Comparison of ENCODE assay signal across 19 cellular contexts in the genomic region with DNA sequence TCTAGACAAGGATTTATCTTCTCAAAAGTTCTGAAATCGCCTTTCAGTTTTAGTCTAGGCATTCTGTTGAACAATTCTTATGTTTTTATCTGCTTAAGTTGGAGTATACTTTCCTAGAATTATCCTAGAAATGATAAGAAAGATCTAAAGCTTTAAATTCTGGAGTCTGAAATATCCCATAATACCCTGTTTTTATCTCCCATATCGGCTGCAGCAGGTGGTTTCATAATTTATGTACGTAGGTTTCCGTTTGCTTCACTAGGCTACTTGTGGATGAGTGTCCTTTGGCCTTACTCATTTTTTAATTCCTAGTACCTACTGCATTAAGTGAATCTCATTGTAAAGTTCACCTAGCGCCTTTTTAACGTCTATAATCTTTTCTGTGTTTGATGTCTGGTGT. TPM values are rescaled to one million over a fixed set of nuclear protein-coding genes. Genes with fewer than 3 reads are reported as not detected.
DNase-seq lines count a peak whose midpoint lies in the region; ATAC-seq and TF ChIP-seq lines count a peak whose summit lies in the region.
"Had no signal": no experiment of that assay in that cellular context is flagged by ENCODE, and none has a peak within 500 bp of the region (broad histone marks: within the 10 kb centered on the region; RNA-seq: fewer than 3 reads in every experiment).

No MANE protein-coding gene starts in this region.

- H3K9me3 Mint-ChIP-seq in activated T-cell treated with anti-CD3 and anti-CD28 coated beads, Interleukin-2, amount 50 U/mL, for 72 hours, result peaks cover 0 to 3% of the 10 kb centered on the region in 2 donors
- peaks cover 0 to 4% (median 2%) of the 10 kb centered on the region in 8 donors for H3K9me3 Mint-ChIP-seq in CD4-positive, alpha-beta memory T cell
- H3K9me3 Mint-ChIP-seq in activated B cell treated with CpG ODN at 0.5 μM for 24 hours, result no peaks in the 10 kb centered on the region

- H3K27me3 Mint-ChIP-seq in activated T-cell treated with anti-CD3 and anti-CD28 coated beads, Interleukin-2, amount 50 U/mL, for 72 hours (ENCODE audit: low read depth), result no peaks in the 10 kb centered on the region
- H3K27me3 Mint-ChIP-seq in CD4-positive, alpha-beta memory T cell, result no peaks in the 10 kb centered on the region
- H3K27me3 Mint-ChIP-seq in activated B cell treated with CpG ODN at 0.5 μM for 24 hours, result no peaks in the 10 kb centered on the region

- POLR2A ChIA-PET in CD4-positive, alpha-beta memory T cell (lab: Charles Lee; ENCODE audit: partially characterized antibody), result interaction anchor here (1.0 to 1.2 kb wide), 2 partner anchors 8 to 90 kb away, joined by 3 read pairs; no protein-coding TSS in a partner anchor
- POLR2A ChIA-PET in activated B cell treated with CpG ODN at 0.5 μM for 24 hours (lab: Charles Lee), result interaction anchor here (1.5 kb wide), 1 partner anchor 11 kb away, joined by 4 read pairs; no protein-coding TSS in a partner anchor

- ATAC-seq in activated T-cell treated with anti-CD3 and anti-CD28 coated beads, Interleukin-2, amount 50 U/mL, for 72 hours (replicated peaks in 1 of 2), result peak in 1 of 2 donors; percentile 61
- ATAC-seq in activated B cell treated with CpG ODN at 0.5 μM for 24 hours (ENCODE audit: low read depth), result no peak
- ATAC-seq in upper lobe of left lung (ENCODE audit: low FRiP score in 2 of 2), result no peak

- WGBS in upper lobe of left lung, 2 donors, result 77% methylated on average over 6 of the region's 6 CpGs

- intact Hi-C loops in CD4-positive, alpha-beta memory T cell (cut with micrococcal nuclease), result loop anchor here (2.0 kb wide), 1 partner anchor 15 kb away; no protein-coding TSS in a partner anchor
- intact Hi-C loops in activated B cell treated with CpG ODN at 0.5 μM for 24 hours (cut with micrococcal nuclease), result no loop called here

- H3K4me1 ChIP-seq in CD4-positive, alpha-beta memory T cell (ENCODE audit: insufficient read depth, low read length), result peaks cover 63% of the 10 kb centered on the region
- H3K4me1 ChIP-seq in neutrophil (ENCODE audit: control insufficient read depth in 1 of 2, insufficient read depth in 1 of 2, low read depth in 1 of 2, low read length in 1 of 2) (peaks cover 5 to 24% of the 10 kb centered on the region in 2 experiments), upper lobe of left lung (peaks cover 6 to 16% (median 12%) of the 10 kb centered on the region in 4 donors)

- H3K9me3 ChIP-seq in CD4-positive, alpha-beta memory T cell (ENCODE audit: control insufficient read depth in 1 of 2, low read length in 2 of 2), result no peaks in the 10 kb centered on the region
- H3K9me3 ChIP-seq in neutrophil, result no peaks in the 10 kb centered on the region
- H3K9me3 ChIP-seq in upper lobe of left lung, result no peaks in the 10 kb centered on the region

- H3K27ac Mint-ChIP-seq in activated T-cell treated with anti-CD3 and anti-CD28 coated beads, Interleukin-2, amount 50 U/mL, for 72 hours, result peak overlapping the region; percentile 66
- peak overlapping the region; percentile 2 to 65 (median 41) for H3K27ac Mint-ChIP-seq in CD4-positive, alpha-beta memory T cell
- H3K27ac Mint-ChIP-seq in activated B cell treated with CpG ODN at 0.5 μM for 24 hours, result peak overlapping the region; percentile 67

- H3K4me1 Mint-ChIP-seq in activated T-cell treated with anti-CD3 and anti-CD28 coated beads, Interleukin-2, amount 50 U/mL, for 72 hours (ENCODE audit: low read depth), result peaks cover 62% of the 10 kb centered on the region
- peaks cover 61 to 81% (median 70%) of the 10 kb centered on the region in 4 donors for H3K4me1 Mint-ChIP-seq in CD4-positive, alpha-beta memory T cell
- H3K4me1 Mint-ChIP-seq in activated B cell treated with CpG ODN at 0.5 μM for 24 hours, result peaks cover 70% of the 10 kb centered on the region

- H3K4me3 Mint-ChIP-seq in activated T-cell treated with anti-CD3 and anti-CD28 coated beads, Interleukin-2, amount 50 U/mL, for 72 hours, result peak overlapping the region; percentile 40 to 47
- H3K4me3 Mint-ChIP-seq in CD4-positive, alpha-beta memory T cell, result peak overlapping the region in 7 of 8 donors; percentile 13 to 69 (median 43)
- no peak overlapping the region for H3K4me3 Mint-ChIP-seq in activated B cell treated with CpG ODN at 0.5 μM for 24 hours

- DNase-seq in activated T-cell treated with anti-CD3 and anti-CD28 coated beads, Interleukin-2, amount 50 U/mL, for 72 hours, result no peak
- no peak for DNase-seq in activated T-cell treated with anti-CD3 and anti-CD28 coated beads, Interleukin-2, amount 50 U/mL, for 48 hours
- DNase-seq in CD4-positive, alpha-beta memory T cell, result no peak
- no peak for DNase-seq in activated B cell treated with CpG ODN at 0.5 μM for 24 hours
- DNase-seq in NCI-H526 (lab: John Stamatoyannopoulos, UW), result no peak
- DNase-seq in upper lobe of left lung, result no peak
- no peak for DNase-seq in G401 (ENCODE audit: low spot score)
- DNase-seq: C1 segment of cervical spinal cord; COR-L47; DMS 273 treated with DMSO at 0.1 percent for 48 hours; DND-41; HCEC 1CT; NCI-H1092 treated with DMSO at 0.1 percent for 48 hours; NCI-H2081 treated with DMSO at 0.1 percent for 48 hours; NCI-H748 treated with DMSO at 0.1 percent for 48 hours; NK-92 treated with Interleukin-12 subunit alpha and Interleukin-12 subunit beta, amount 100 ng/mL, for 24 hours; SHP77 had no signal

- CTCF ChIA-PET in CD4-positive, alpha-beta memory T cell (lab: Charles Lee; ENCODE audit: partially characterized antibody), result interaction anchor here (1.2 to 4.6 kb wide), 3 partner anchors 11 to 51 kb away, joined by 3 to 64 read pairs (median 4); no protein-coding TSS in a partner anchor
- CTCF ChIA-PET in activated B cell treated with CpG ODN at 0.5 μM for 24 hours (lab: Charles Lee), result no interaction called here

- TF ChIP-seq POLR2A in upper lobe of left lung (IDR thresholded peaks at IDR 0.05), result no peak

- no peak for TF ChIP-seq EP300 in upper lobe of left lung (IDR thresholded peaks at IDR 0.05)

- no peaks in the 10 kb centered on the region for H3K27me3 ChIP-seq in CD4-positive, alpha-beta memory T cell (ENCODE audit: insufficient read depth, low read length)
- H3K27me3 ChIP-seq in neutrophil (no peaks in the 10 kb centered on the region), upper lobe of left lung (no peaks in the 10 kb centered on the region)

- in situ Hi-C loops in G401 (cut with HindIII; ENCODE audit: low sequenced_read_pairs), result no loop called here

- H3K36me3 ChIP-seq in CD4-positive, alpha-beta memory T cell (ENCODE audit: insufficient read depth, low read length), result no peaks in the 10 kb centered on the region
- no peaks in the 10 kb centered on the region for H3K36me3 ChIP-seq in neutrophil
- H3K36me3 ChIP-seq in upper lobe of left lung, result no peaks in the 10 kb centered on the region

- TF ChIP-seq CTCF in activated B cell treated with CpG ODN at 0.5 μM for 24 hours (IDR thresholded peaks at IDR 0.05) (no peak), neutrophil (IDR thresholded peaks at IDR 0.05) (no peak), upper lobe of left lung (IDR thresholded peaks at IDR 0.05) (no peak)

- H3K4me3 ChIP-seq in CD4-positive, alpha-beta memory T cell (ENCODE audit: low read length in 2 of 2), result no peak overlapping the region
- H3K4me3 ChIP-seq in neutrophil (ENCODE audit: low read depth in 1 of 2, low read length in 1 of 2) (no peak overlapping the region), upper lobe of left lung (no peak overlapping the region)
- H3K4me3 ChIP-seq: SK-N-MC had no signal

- peaks cover 2% of the 10 kb centered on the region in 2 donors for H3K36me3 Mint-ChIP-seq in activated T-cell treated with anti-CD3 and anti-CD28 coated beads, Interleukin-2, amount 50 U/mL, for 72 hours (ENCODE audit: insufficient read depth in 2 of 2)
- H3K36me3 Mint-ChIP-seq in CD4-positive, alpha-beta memory T cell, result peaks cover 2 to 15% of the 10 kb centered on the region in 2 donors
- H3K36me3 Mint-ChIP-seq in activated B cell treated with CpG ODN at 0.5 μM for 24 hours (ENCODE audit: low read depth), result peaks cover 9% of the 10 kb centered on the region

- no peak overlapping the region for H3K27ac ChIP-seq in CD4-positive, alpha-beta memory T cell (ENCODE audit: low read depth, low read length)
- H3K27ac ChIP-seq in neutrophil (peak overlapping the region; percentile 24), upper lobe of left lung (no peak overlapping the region)
- H3K27ac ChIP-seq: SK-N-MC had no signal

RNA-seq across cellular contexts. Expression of a gene that starts 58.5 kb away (rescaled TPM):
- total RNA-seq in activated T-cell treated with anti-CD3 and anti-CD28 coated beads, Interleukin-2, amount 50 U/mL, for 72 hours, result 10 to 100 TPM; 10.9 to 16.2 TPM
- total RNA-seq in CD4-positive, alpha-beta memory T cell, result 10 to 100 TPM; 78.1 to 81.3 TPM
- polyA plus RNA-seq in CD4-positive, alpha-beta memory T cell, result 10 to 100 TPM in 1 of 2 donors, 1 to 10 TPM in 1; 4.4 to 17.9 TPM
- total RNA-seq in activated B cell treated with CpG ODN at 0.5 μM for 24 hours, result 66.7 and 69.0 TPM in 2 replicates
- total RNA-seq in upper lobe of left lung, result 10 to 100 TPM; 25.3 to 65.5 (median 41.3) TPM
- 0.07 and 0.31 TPM in 2 replicates for total RNA-seq in G401 (2014; rRNA removed; shearing (Covaris generic))
